ENCODE assay signal across 10 cellular contexts in the genomic region with DNA sequence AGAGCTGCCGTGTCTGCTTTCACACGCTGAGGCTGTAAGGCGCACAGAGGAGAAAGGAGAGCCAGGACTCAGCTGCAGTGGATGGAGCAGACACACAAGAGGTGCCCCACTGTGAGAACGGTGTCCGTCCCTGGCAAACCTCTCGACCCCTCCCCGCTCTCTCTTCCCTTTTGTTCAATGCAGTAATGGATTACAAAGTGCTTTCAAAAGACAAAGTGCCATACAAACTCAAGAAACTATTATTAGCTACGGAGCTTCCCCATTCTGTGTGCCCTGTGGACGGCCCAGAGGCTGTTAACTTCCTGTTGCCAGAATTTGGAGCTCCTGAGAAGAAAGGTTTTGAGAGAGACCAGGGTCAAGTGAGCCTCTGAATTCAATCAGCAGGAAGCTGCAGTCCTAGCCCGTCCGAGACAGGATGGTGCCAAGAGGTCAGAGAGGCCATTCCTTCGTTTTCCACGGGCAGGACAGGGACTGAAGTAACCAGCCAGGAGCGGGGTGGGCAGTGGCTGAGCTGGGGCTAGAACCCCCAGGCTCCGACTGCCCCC. TPM values are rescaled to one million over a fixed set of nuclear protein-coding genes. Genes with fewer than 3 reads are reported as not detected.
DNase-seq lines count a peak whose midpoint lies in the region; ATAC-seq and TF ChIP-seq lines count a peak whose summit lies in the region.
"Had no signal": no experiment of that assay in that cellular context is flagged by ENCODE, and none has a peak within 500 bp of the region (broad histone marks: within the 10 kb centered on the region; RNA-seq: fewer than 3 reads in every experiment).

No MANE protein-coding gene starts in this region.

- H3K27ac ChIP-seq in WERI-Rb-1: no peak overlapping the region
- H3K27ac ChIP-seq: A549, VCaP had no signal

- no peaks in the 10 kb centered on the region for H3K27me3 Mint-ChIP-seq in WTC11 (ENCODE audit: low read depth)
- no peaks in the 10 kb centered on the region for H3K27me3 Mint-ChIP-seq in stimulated activated naive B cell treated with anti-CD40 and anti-IgM and Interleukin-4, amounts not matched to agents 10 μg/mL and 1 μg/mL and 100 μg/mL, for 72 hours

- POLR2A ChIA-PET in WTC11 (lab: Charles Lee): interaction anchor here (1.1 kb wide), 2 partner anchors 13 to 14 kb away, joined by 3 to 6 read pairs; no protein-coding TSS in a partner anchor

- in situ Hi-C loops in GM13976 (cut with MboI; ENCODE audit: low sequenced_read_pairs, unreplicated experiment): loop anchor here (10.0 to 25.0 kb wide), 2 partner anchors 302 to 405 kb away; no protein-coding TSS in a partner anchor

- ATAC-seq in WTC11: no peak
- ATAC-seq in stimulated activated naive B cell treated with anti-CD40 and anti-IgM and Interleukin-4, amounts not matched to agents 10 μg/mL and 1 μg/mL and 100 μg/mL, for 72 hours (replicated peaks): peak; percentile 19 to 38
- ATAC-seq in HG03521 (IDR thresholded peaks at IDR 0.05; ENCODE audit: unreplicated experiment): no peak
- ATAC-seq: A549 had no signal

- no peak for TF ChIP-seq CTCF in WTC11 (IDR thresholded peaks at IDR 0.05)
- TF ChIP-seq CTCF in WERI-Rb-1 (IDR thresholded peaks at IDR 0.05; ENCODE audit: low read depth, low read length): no peak
- TF ChIP-seq CTCF in GM13976 (IDR thresholded peaks at IDR 0.05; ENCODE audit: borderline replicate concordance, control extremely low read depth, extremely low read depth, insufficient read depth, missing control alignments): no peak

- H3K27me3 ChIP-seq in WERI-Rb-1 (ENCODE audit: insufficient read depth, low read depth, severe bottlenecking): no peaks in the 10 kb centered on the region

- H3K4me1 Mint-ChIP-seq in WTC11: peaks cover 61% of the 10 kb centered on the region
- H3K4me1 Mint-ChIP-seq in stimulated activated naive B cell treated with anti-CD40 and anti-IgM and Interleukin-4, amounts not matched to agents 10 μg/mL and 1 μg/mL and 100 μg/mL, for 72 hours: peaks cover 52 to 85% of the 10 kb centered on the region in 2 donors

- peaks cover 91% of the 10 kb centered on the region for H3K36me3 Mint-ChIP-seq in WTC11
- H3K36me3 Mint-ChIP-seq in stimulated activated naive B cell treated with anti-CD40 and anti-IgM and Interleukin-4, amounts not matched to agents 10 μg/mL and 1 μg/mL and 100 μg/mL, for 72 hours: peaks cover 77 to 89% of the 10 kb centered on the region in 2 donors

- no peaks in the 10 kb centered on the region for H3K9me3 ChIP-seq in WERI-Rb-1 (ENCODE audit: severe bottlenecking)
- H3K9me3 ChIP-seq: A549 had no signal

- no peaks in the 10 kb centered on the region for H3K36me3 ChIP-seq in WERI-Rb-1

- DNase-seq in NCI-H345 (lab: John Stamatoyannopoulos, UW) (peak; percentile 28), NCI-H345 treated with DMSO at 0.1 percent for 48 hours (lab: John Stamatoyannopoulos, UW; ENCODE audit: unreplicated experiment) (no peak), WTC11 (ENCODE audit: low spot score) (peak; percentile 8), islet precursor cell (peak; percentile 52), WERI-Rb-1 (no peak), GM13976 (ENCODE audit: low spot score) (no peak)
- DNase-seq in stimulated activated naive B cell treated with anti-CD40 and anti-IgM and Interleukin-4, amounts not matched to agents 10 μg/mL and 1 μg/mL and 100 μg/mL, for 72 hours: no peak

- no peaks in the 10 kb centered on the region for H3K9me3 Mint-ChIP-seq in WTC11
- no peaks in the 10 kb centered on the region for H3K9me3 Mint-ChIP-seq in stimulated activated naive B cell treated with anti-CD40 and anti-IgM and Interleukin-4, amounts not matched to agents 10 μg/mL and 1 μg/mL and 100 μg/mL, for 72 hours

- CTCF ChIA-PET in WTC11 (lab: Charles Lee): interaction anchor here (1.9 kb wide), 1 partner anchor 13 kb away, joined by 9 read pairs; no protein-coding TSS in a partner anchor

- no peak overlapping the region for H3K4me3 Mint-ChIP-seq in WTC11
- H3K4me3 Mint-ChIP-seq in stimulated activated naive B cell treated with anti-CD40 and anti-IgM and Interleukin-4, amounts not matched to agents 10 μg/mL and 1 μg/mL and 100 μg/mL, for 72 hours: peak overlapping the region; percentile 27 to 48

- H3K27ac Mint-ChIP-seq in WTC11: no peak overlapping the region
- H3K27ac Mint-ChIP-seq in stimulated activated naive B cell treated with anti-CD40 and anti-IgM and Interleukin-4, amounts not matched to agents 10 μg/mL and 1 μg/mL and 100 μg/mL, for 72 hours: peak overlapping the region; percentile 60

- no peak overlapping the region for H3K4me3 ChIP-seq in WERI-Rb-1 (ENCODE audit: low read depth, low read length)
- H3K4me3 ChIP-seq: A549 had no signal

TF ChIP-seq in WTC11, 78 proteins besides CTCF, POLR2A, EP300 and RAD21 (continues in another document):
- TF ChIP-seq, protein P1, sequence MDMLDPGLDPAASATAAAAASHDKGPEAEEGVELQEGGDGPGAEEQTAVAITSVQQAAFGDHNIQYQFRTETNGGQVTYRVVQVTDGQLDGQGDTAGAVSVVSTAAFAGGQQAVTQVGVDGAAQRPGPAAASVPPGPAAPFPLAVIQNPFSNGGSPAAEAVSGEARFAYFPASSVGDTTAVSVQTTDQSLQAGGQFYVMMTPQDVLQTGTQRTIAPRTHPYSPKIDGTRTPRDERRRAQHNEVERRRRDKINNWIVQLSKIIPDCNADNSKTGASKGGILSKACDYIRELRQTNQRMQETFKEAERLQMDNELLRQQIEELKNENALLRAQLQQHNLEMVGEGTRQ (CRISPR knock-in tag; IDR thresholded peaks at IDR 0.05): no peak
- TF ChIP-seq MYBL2 (CRISPR knock-in tag; IDR thresholded peaks at IDR 0.05) (no peak), ZNF121 (CRISPR knock-in tag; IDR thresholded peaks at IDR 0.05) (no peak), PRRX2 (CRISPR knock-in tag; IDR thresholded peaks at IDR 0.05) (no peak), SP1 (CRISPR knock-in tag; conservative IDR thresholded peaks at IDR 0.05) (no peak), RELA (CRISPR knock-in tag; IDR thresholded peaks at IDR 0.05; ENCODE audit: borderline replicate concordance) (no peak), ZSCAN18 (CRISPR knock-in tag; IDR thresholded peaks at IDR 0.05) (no peak), CBFB (CRISPR knock-in tag; IDR thresholded peaks at IDR 0.05; ENCODE audit: low read depth) (no peak)
- TF ChIP-seq, protein P2, sequence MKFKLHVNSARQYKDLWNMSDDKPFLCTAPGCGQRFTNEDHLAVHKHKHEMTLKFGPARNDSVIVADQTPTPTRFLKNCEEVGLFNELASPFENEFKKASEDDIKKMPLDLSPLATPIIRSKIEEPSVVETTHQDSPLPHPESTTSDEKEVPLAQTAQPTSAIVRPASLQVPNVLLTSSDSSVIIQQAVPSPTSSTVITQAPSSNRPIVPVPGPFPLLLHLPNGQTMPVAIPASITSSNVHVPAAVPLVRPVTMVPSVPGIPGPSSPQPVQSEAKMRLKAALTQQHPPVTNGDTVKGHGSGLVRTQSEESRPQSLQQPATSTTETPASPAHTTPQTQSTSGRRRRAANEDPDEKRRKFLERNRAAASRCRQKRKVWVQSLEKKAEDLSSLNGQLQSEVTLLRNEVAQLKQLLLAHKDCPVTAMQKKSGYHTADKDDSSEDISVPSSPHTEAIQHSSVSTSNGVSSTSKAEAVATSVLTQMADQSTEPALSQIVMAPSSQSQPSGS (CRISPR knock-in tag; IDR thresholded peaks at IDR 0.05; ENCODE audit: borderline replicate concordance, low read depth): no peak
- TF ChIP-seq, protein P3, sequence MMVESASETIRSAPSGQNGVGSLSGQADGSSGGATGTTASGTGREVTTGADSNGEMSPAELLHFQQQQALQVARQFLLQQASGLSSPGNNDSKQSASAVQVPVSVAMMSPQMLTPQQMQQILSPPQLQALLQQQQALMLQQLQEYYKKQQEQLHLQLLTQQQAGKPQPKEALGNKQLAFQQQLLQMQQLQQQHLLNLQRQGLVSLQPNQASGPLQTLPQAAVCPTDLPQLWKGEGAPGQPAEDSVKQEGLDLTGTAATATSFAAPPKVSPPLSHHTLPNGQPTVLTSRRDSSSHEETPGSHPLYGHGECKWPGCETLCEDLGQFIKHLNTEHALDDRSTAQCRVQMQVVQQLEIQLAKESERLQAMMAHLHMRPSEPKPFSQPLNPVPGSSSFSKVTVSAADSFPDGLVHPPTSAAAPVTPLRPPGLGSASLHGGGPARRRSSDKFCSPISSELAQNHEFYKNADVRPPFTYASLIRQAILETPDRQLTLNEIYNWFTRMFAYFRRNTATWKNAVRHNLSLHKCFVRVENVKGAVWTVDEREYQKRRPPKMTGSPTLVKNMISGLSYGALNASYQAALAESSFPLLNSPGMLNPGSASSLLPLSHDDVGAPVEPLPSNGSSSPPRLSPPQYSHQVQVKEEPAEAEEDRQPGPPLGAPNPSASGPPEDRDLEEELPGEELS (CRISPR knock-in tag; IDR thresholded peaks at IDR 0.05): no peak

RNA-seq across cellular contexts. Expression of gene CCND2, which starts 15.8 kb away (rescaled TPM):
- total RNA-seq in WTC11 (2021): 194 to 266 TPM (median 261 TPM) in 3 replicates

RNA-seq across cellular contexts. Expression of gene TIGAR, which starts 31.6 kb away (rescaled TPM):
- total RNA-seq in WTC11 (2021): 14.4 to 26.7 TPM (median 18.0 TPM) in 3 replicates

Comparison
In these comparisons a context has a peak if more than half of its experiments do, and no peak if none do; other contexts are left out.
1. DNase-seq: peak in NCI-H345 (single experiment), WTC11 (single experiment) and islet precursor cell (single experiment); none in NCI-H345 treated with DMSO at 0.1 percent for 48 hours (single experiment), stimulated activated naive B cell treated with anti-CD40 and anti-IgM and Interleukin-4, amounts not matched to agents 10 μg/mL and 1 μg/mL and 100 μg/mL, for 72 hours (single experiment), WERI-Rb-1 (single experiment) and GM13976 (single experiment).
2. ATAC-seq: peak in stimulated activated naive B cell treated with anti-CD40 and anti-IgM and Interleukin-4, amounts not matched to agents 10 μg/mL and 1 μg/mL and 100 μg/mL, for 72 hours (2 of 2); none in WTC11 (single experiment) and HG03521 (single experiment).